Comparison of ENCODE assay signal across 1 cellular context in the genomic region with DNA sequence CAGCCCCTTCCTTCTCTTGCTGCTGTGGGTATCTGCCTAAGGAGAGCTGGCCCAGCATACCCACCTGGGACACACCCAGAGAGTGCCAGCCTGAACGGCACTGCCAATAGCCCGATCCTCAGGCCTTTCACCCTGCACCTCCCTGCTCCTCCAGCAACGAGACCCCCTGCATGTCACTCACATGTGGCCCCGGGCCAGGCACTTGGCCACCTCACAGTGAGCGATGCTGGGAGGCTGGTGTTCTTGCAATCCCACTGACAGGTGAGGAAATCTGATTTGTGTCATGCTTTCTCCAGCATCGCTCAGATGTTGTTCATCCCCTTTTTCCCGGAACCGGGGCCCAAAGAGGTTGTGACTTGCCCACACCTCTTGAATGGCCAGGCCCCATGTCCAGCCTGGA.
TF ChIP-seq lines count a peak whose summit lies in the region.

No MANE protein-coding gene starts in this region.

TF ChIP-seq in HCT116, 20 proteins besides CTCF, POLR2A, EP300 and RAD21 (continued from another document):
- TF ChIP-seq, protein P1, sequence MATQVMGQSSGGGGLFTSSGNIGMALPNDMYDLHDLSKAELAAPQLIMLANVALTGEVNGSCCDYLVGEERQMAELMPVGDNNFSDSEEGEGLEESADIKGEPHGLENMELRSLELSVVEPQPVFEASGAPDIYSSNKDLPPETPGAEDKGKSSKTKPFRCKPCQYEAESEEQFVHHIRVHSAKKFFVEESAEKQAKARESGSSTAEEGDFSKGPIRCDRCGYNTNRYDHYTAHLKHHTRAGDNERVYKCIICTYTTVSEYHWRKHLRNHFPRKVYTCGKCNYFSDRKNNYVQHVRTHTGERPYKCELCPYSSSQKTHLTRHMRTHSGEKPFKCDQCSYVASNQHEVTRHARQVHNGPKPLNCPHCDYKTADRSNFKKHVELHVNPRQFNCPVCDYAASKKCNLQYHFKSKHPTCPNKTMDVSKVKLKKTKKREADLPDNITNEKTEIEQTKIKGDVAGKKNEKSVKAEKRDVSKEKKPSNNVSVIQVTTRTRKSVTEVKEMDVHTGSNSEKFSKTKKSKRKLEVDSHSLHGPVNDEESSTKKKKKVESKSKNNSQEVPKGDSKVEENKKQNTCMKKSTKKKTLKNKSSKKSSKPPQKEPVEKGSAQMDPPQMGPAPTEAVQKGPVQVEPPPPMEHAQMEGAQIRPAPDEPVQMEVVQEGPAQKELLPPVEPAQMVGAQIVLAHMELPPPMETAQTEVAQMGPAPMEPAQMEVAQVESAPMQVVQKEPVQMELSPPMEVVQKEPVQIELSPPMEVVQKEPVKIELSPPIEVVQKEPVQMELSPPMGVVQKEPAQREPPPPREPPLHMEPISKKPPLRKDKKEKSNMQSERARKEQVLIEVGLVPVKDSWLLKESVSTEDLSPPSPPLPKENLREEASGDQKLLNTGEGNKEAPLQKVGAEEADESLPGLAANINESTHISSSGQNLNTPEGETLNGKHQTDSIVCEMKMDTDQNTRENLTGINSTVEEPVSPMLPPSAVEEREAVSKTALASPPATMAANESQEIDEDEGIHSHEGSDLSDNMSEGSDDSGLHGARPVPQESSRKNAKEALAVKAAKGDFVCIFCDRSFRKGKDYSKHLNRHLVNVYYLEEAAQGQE (IDR thresholded peaks at IDR 0.05; ENCODE audit: low read depth) = no peak
- TF ChIP-seq YY1 (IDR thresholded peaks at IDR 0.05; ENCODE audit: extremely low read depth, insufficient replicate concordance, low read depth, low read length) (no peak), EZH2phosphoT487 (IDR thresholded peaks at IDR 0.05; ENCODE audit: borderline replicate concordance) (no peak), CBX3 (IDR thresholded peaks at IDR 0.05; ENCODE audit: low read depth) (no peak), ZNF274 (IDR thresholded peaks at IDR 0.05; ENCODE audit: low read depth, low read length) (no peak), EZH2 (IDR thresholded peaks at IDR 0.05) (no peak), CEBPB (IDR thresholded peaks at IDR 0.05; ENCODE audit: low read depth) (no peak)
- TF ChIP-seq, protein P2, sequence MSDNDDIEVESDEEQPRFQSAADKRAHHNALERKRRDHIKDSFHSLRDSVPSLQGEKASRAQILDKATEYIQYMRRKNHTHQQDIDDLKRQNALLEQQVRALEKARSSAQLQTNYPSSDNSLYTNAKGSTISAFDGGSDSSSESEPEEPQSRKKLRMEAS (IDR thresholded peaks at IDR 0.05) = no peak
